Comparison of ENCODE assay signal across 9 cellular contexts in the genomic region with DNA sequence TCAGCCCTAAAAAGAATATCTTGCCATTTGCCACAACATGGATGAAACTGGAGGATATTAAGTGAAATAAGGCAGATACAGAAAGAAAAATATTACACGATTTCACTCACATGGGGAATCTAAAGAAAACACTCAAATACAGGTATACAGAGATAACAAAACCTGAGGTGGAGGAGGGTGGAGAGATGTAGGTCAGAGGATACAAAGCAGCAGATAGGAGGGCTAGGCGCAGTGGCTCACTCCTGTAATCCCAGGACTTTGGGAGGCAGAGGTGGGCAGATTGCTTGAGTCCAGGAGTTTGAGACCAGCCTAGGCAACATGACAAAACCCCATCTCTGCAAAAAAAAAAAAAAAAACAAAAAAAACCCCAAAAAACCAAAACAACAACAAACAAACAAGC. TPM values are rescaled to one million over a fixed set of nuclear protein-coding genes. Genes with fewer than 3 reads are reported as not detected.
"Had no signal": no experiment of that assay in that cellular context is flagged by ENCODE, and none has a peak within 500 bp of the region (broad histone marks: within the 10 kb centered on the region; RNA-seq: fewer than 3 reads in every experiment).

No MANE protein-coding gene starts in this region.

- ATAC-seq: GM12878 had no signal

- DNase-seq: GDM1, GF-D8 had no signal

- H3K4me3 ChIP-seq: GM12878 had no signal

- FAIRE-seq: G401.6, GM12878, GM12891, GM12892, GM18507, GM19239 had no signal

RNA-seq across cellular contexts. Expression of gene TF, which starts 36.3 kb away (rescaled TPM):
- total RNA-seq: G401 had no signal
